Comparison of ENCODE assay signal across 20 cellular contexts in genomic region chr11:108751444-108751843, GRCh38.
A peak's percentile ranks its signal among the peaks of the same experiment; 100 is the strongest.
DNase-seq lines count a peak whose midpoint lies in the region; ATAC-seq lines count a peak whose summit lies in the region.
"Had no signal": no experiment of that assay in that cellular context is flagged by ENCODE, and none has a peak within 500 bp of the region (broad histone marks: within the 10 kb centered on the region; RNA-seq: fewer than 3 reads in every experiment).

No MANE protein-coding gene starts in this region.

- H3K9me3 ChIP-seq in effector memory CD4-positive, alpha-beta T cell (ENCODE audit: control insufficient read depth, low read length), result no peaks in the 10 kb centered on the region
- H3K9me3 ChIP-seq: A549, esophagus squamous epithelium, upper lobe of left lung had no signal

- H3K4me3 ChIP-seq in effector memory CD4-positive, alpha-beta T cell (ENCODE audit: insufficient read depth, low read depth, low read length, poor library complexity, severe bottlenecking), result no peak overlapping the region
- H3K4me3 ChIP-seq: A549, cardiac muscle cell, esophagus squamous epithelium, upper lobe of left lung had no signal

- H3K27me3 ChIP-seq in effector memory CD4-positive, alpha-beta T cell (replicated peaks; ENCODE audit: control insufficient read depth, insufficient read depth, low read length, poor library complexity, severe bottlenecking), result no peaks in the 10 kb centered on the region
- H3K27me3 ChIP-seq: cardiac muscle cell, esophagus squamous epithelium, upper lobe of left lung had no signal

- no peak overlapping the region for H3K27ac ChIP-seq in effector memory CD4-positive, alpha-beta T cell (ENCODE audit: insufficient read depth, low read length, poor library complexity, severe bottlenecking)
- H3K27ac ChIP-seq: A549, cardiac muscle cell, esophagus squamous epithelium, upper lobe of left lung had no signal

- no peak for ATAC-seq in activated T-cell treated with anti-CD3 and anti-CD28 coated beads, Interleukin-2, amount 50 U/mL, for 72 hours (replicated peaks in 1 of 2)
- peak; percentile 53 for ATAC-seq in HG03064 (IDR thresholded peaks at IDR 0.05; ENCODE audit: low read depth, unreplicated experiment)
- ATAC-seq: A549 had no signal

- no peaks in the 10 kb centered on the region for H3K36me3 ChIP-seq in effector memory CD4-positive, alpha-beta T cell (ENCODE audit: control insufficient read depth, insufficient read depth, low read length)
- H3K36me3 ChIP-seq: cardiac muscle cell, esophagus squamous epithelium, upper lobe of left lung had no signal

- H3K9me3 Mint-ChIP-seq in activated T-cell treated with anti-CD3 and anti-CD28 coated beads, Interleukin-2, amount 50 U/mL, for 72 hours, result no peaks in the 10 kb centered on the region
- H3K9me3 Mint-ChIP-seq: activated CD4-positive, alpha-beta T cell treated with anti-CD3 and anti-CD28 coated beads, Interleukin-2, amount 10 ng/mL, durations not matched to agents 7 days and 5 days; CD4-positive, alpha-beta T cell; nephron progenitor cell had no signal

- H3K4me1 Mint-ChIP-seq in activated T-cell treated with anti-CD3 and anti-CD28 coated beads, Interleukin-2, amount 50 U/mL, for 72 hours (ENCODE audit: low read depth), result peaks cover 38% of the 10 kb centered on the region

- H3K4me3 Mint-ChIP-seq in activated T-cell treated with anti-CD3 and anti-CD28 coated beads, Interleukin-2, amount 50 U/mL, for 72 hours, result peak overlapping the region; percentile 24 to 28
- H3K4me3 Mint-ChIP-seq: activated CD4-positive, alpha-beta T cell treated with anti-CD3 and anti-CD28 coated beads, Interleukin-2, amount 10 ng/mL, durations not matched to agents 7 days and 5 days; CD4-positive, alpha-beta T cell; nephron progenitor cell had no signal

- DNase-seq in activated T-cell treated with anti-CD3 and anti-CD28 coated beads, Interleukin-2, amount 50 U/mL, for 72 hours, result no peak
- DNase-seq in activated T-cell treated with anti-CD3 and anti-CD28 coated beads, Interleukin-2, amount 50 U/mL, for 1 hour, result no peak
- peak; percentile 21 for DNase-seq in NOMO-1 treated with DMSO at 0.1 percent for 48 hours (lab: John Stamatoyannopoulos, UW; ENCODE audit: unreplicated experiment)
- no peak for DNase-seq in effector memory CD4-positive, alpha-beta T cell
- no peak for DNase-seq in middle frontal gyrus (ENCODE audit: extremely low spot score, low spot score)
- no peak for DNase-seq in H4 (ENCODE audit: low spot score)
- no peak for DNase-seq in NCI-H2196 (lab: John Stamatoyannopoulos, UW; ENCODE audit: unreplicated experiment)
- DNase-seq: activated CD4-positive, alpha-beta T cell treated with anti-CD3 and anti-CD28 coated beads, Interleukin-2, amount 10 ng/mL, durations not matched to agents 7 days and 5 days; CD4-positive, alpha-beta T cell; DMS79; esophagus squamous epithelium; glutamatergic neuron; NCI-H2029; NCI-H510A treated with DMSO at 0.1 percent for 48 hours; nephron progenitor cell; stimulated activated naive CD8-positive, alpha-beta T cell treated with anti-CD3 and anti-CD28 coated beads, Interleukin-15, Interleukin-2, amounts not matched to agents 100 U/mL and 50 U/mL, for 24 hours; upper lobe of left lung had no signal

- peak overlapping the region; percentile 62 for H3K27ac Mint-ChIP-seq in activated T-cell treated with anti-CD3 and anti-CD28 coated beads, Interleukin-2, amount 50 U/mL, for 72 hours
- H3K27ac Mint-ChIP-seq: activated CD4-positive, alpha-beta T cell treated with anti-CD3 and anti-CD28 coated beads, Interleukin-2, amount 10 ng/mL, durations not matched to agents 7 days and 5 days; CD4-positive, alpha-beta T cell; nephron progenitor cell had no signal

- H3K36me3 Mint-ChIP-seq in activated T-cell treated with anti-CD3 and anti-CD28 coated beads, Interleukin-2, amount 50 U/mL, for 72 hours (ENCODE audit: insufficient read depth in 2 of 2), result no peaks in the 10 kb centered on the region

- no peaks in the 10 kb centered on the region for H3K27me3 Mint-ChIP-seq in activated T-cell treated with anti-CD3 and anti-CD28 coated beads, Interleukin-2, amount 50 U/mL, for 72 hours (ENCODE audit: low read depth)
- H3K27me3 Mint-ChIP-seq: activated CD4-positive, alpha-beta T cell treated with anti-CD3 and anti-CD28 coated beads, Interleukin-2, amount 10 ng/mL, durations not matched to agents 7 days and 5 days; CD4-positive, alpha-beta T cell had no signal

- no peaks in the 10 kb centered on the region for H3K4me1 ChIP-seq in effector memory CD4-positive, alpha-beta T cell (ENCODE audit: control insufficient read depth, insufficient read depth, low read length, poor library complexity, severe bottlenecking)
- H3K4me1 ChIP-seq: A549, upper lobe of left lung had no signal
